In genomic region chr5:172562443-172562842, GRCh38 we compare ENCODE assay signal across 18 cellular contexts.
DNase-seq lines count a peak whose midpoint lies in the region; ATAC-seq, FAIRE-seq and TF ChIP-seq lines count a peak whose summit lies in the region.
"Had no signal": no experiment of that assay in that cellular context is flagged by ENCODE, and none has a peak within 500 bp of the region (broad histone marks: within the 10 kb centered on the region; RNA-seq: fewer than 3 reads in every experiment).

No MANE protein-coding gene starts in this region.

- no peak overlapping the region for H3T11ph ChIP-seq in H9 (ENCODE audit: low read length)

- no peak overlapping the region for H3K4me3 Mint-ChIP-seq in H9
- H3K4me3 Mint-ChIP-seq: CD4-positive, alpha-beta memory T cell; HFFc6 had no signal

- DNase-seq in A549 (ENCODE audit: low read depth in 1 of 2, low spot score in 1 of 2) (no peak), IMR-90 (no peak), H1 (ENCODE audit: low read depth in 1 of 2, low spot score in 2 of 2) (no peak), H9 (no peak)
- DNase-seq: 8988T; C1 segment of cervical spinal cord; CD4-positive, alpha-beta memory T cell; COR-L47; DMS153; DND-41; GM23248; HFFc6 had no signal

- H3K4ac ChIP-seq in IMR-90 (ENCODE audit: low read depth, low read length) (no peak overlapping the region), H1 (replicated peaks; ENCODE audit: insufficient read length, low read depth, low read length) (no peak overlapping the region), H9 (ENCODE audit: low read depth, low read length) (no peak overlapping the region)

- H3K4me2 ChIP-seq in A549 (no peak overlapping the region), IMR-90 (ENCODE audit: low read depth, low read length) (no peak overlapping the region), H1 (ENCODE audit: insufficient read depth in 1 of 2, low read depth in 2 of 2, low read length in 2 of 2) (no peak overlapping the region), H9 (ENCODE audit: insufficient read depth, insufficient read length, low read length) (no peak overlapping the region)

- no peaks in the 10 kb centered on the region for H3K79me1 ChIP-seq in IMR-90 (ENCODE audit: low read depth in 1 of 2, low read length in 2 of 2)
- H3K79me1 ChIP-seq in H1 (ENCODE audit: low read depth, low read length) = no peaks in the 10 kb centered on the region
- H3K79me1 ChIP-seq in H9 (ENCODE audit: insufficient read depth, low read depth, low read length, poor library complexity, severe bottlenecking) = no peaks in the 10 kb centered on the region

- no peak overlapping the region for H4K8ac ChIP-seq in IMR-90 (ENCODE audit: low read depth in 2 of 2, low read length in 2 of 2)
- no peak overlapping the region for H4K8ac ChIP-seq in H1 (ENCODE audit: extremely low read depth, insufficient read depth, low read length)
- H4K8ac ChIP-seq in H9 (replicated peaks; ENCODE audit: insufficient read length, low read depth, low read length) = no peak overlapping the region

- H4K91ac ChIP-seq in IMR-90 (ENCODE audit: insufficient read depth, low read depth, low read length) (no peak overlapping the region), H1 (replicated peaks; ENCODE audit: insufficient read length, low read length) (no peak overlapping the region), H9 (ENCODE audit: insufficient read length, low read depth, low read length) (no peak overlapping the region)

- TF ChIP-seq POLR2A in A549 (IDR thresholded peaks at IDR 0.05; ENCODE audit: low read length) (no peak), IMR-90 (IDR thresholded peaks at IDR 0.05; ENCODE audit: low read depth, low read length) (no peak), H1 (IDR thresholded peaks at IDR 0.05; ENCODE audit: control extremely low read depth in 1 of 2, low read depth in 2 of 2, low read length in 2 of 2) (no peak)

- no peak overlapping the region for H3K27ac Mint-ChIP-seq in H9
- H3K27ac Mint-ChIP-seq: CD4-positive, alpha-beta memory T cell; HFFc6 had no signal

- H3K36me3 ChIP-seq in IMR-90 (ENCODE audit: control insufficient read depth, insufficient read depth, low read length) = no peaks in the 10 kb centered on the region
- H3K36me3 ChIP-seq in H1 (ENCODE audit: control insufficient read depth in 2 of 4, insufficient read depth in 4 of 4, low read length in 3 of 4) = no peaks in the 10 kb centered on the region
- no peaks in the 10 kb centered on the region for H3K36me3 ChIP-seq in rectal smooth muscle tissue (ENCODE audit: control insufficient read depth, insufficient read depth, low read length)
- H3K36me3 ChIP-seq: HAP-1 had no signal

- no peak for TF ChIP-seq EP300 in A549 (IDR thresholded peaks at IDR 0.05)
- TF ChIP-seq EP300 in H1 (IDR thresholded peaks at IDR 0.05; ENCODE audit: borderline replicate concordance in 1 of 2, low read depth in 2 of 2, low read length in 2 of 2) = no peak

- H3K27me3 ChIP-seq in IMR-90 (ENCODE audit: control insufficient read depth, insufficient read depth, low read length) (peaks cover 60% of the 10 kb centered on the region), H1 (replicated peaks in 1 of 4; ENCODE audit: control insufficient read depth in 3 of 4, extremely low read depth in 1 of 4, insufficient read depth in 3 of 4, low read length in 3 of 4) (peaks cover 0 to 3% (median 0%) of the 10 kb centered on the region in 4 experiments; a peak in 1 of 7 replicates), rectal smooth muscle tissue (ENCODE audit: control insufficient read depth, insufficient read depth, low read length) (no peaks in the 10 kb centered on the region), H9 (ENCODE audit: insufficient read depth, low read length) (no peaks in the 10 kb centered on the region)

- TF ChIP-seq RAD21 in A549 (conservative IDR thresholded peaks at IDR 0.05 in 1 of 2, IDR thresholded peaks at IDR 0.05 in 1 of 2) (no peak), IMR-90 (IDR thresholded peaks at IDR 0.05; ENCODE audit: low read length) (no peak), H1 (IDR thresholded peaks at IDR 0.05 in 1 of 2, conservative IDR thresholded peaks at IDR 0.05 in 1 of 2; ENCODE audit: low read depth in 2 of 2, low read length in 2 of 2) (no peak)

- H2BK120ac ChIP-seq in IMR-90 (ENCODE audit: low read depth, low read length) = no peak overlapping the region
- no peak overlapping the region for H2BK120ac ChIP-seq in H1 (replicated peaks; ENCODE audit: low read depth, low read length)
- no peak overlapping the region for H2BK120ac ChIP-seq in H9 (ENCODE audit: low read depth, low read length, poor library complexity, severe bottlenecking)

- no peaks in the 10 kb centered on the region for H4K20me1 ChIP-seq in IMR-90 (ENCODE audit: insufficient read depth, low read length)
- no peaks in the 10 kb centered on the region for H4K20me1 ChIP-seq in H1 (replicated peaks in 1 of 2; ENCODE audit: control insufficient read depth in 1 of 2, insufficient read depth in 2 of 2, low read length in 2 of 2)
- no peaks in the 10 kb centered on the region for H4K20me1 ChIP-seq in H9 (ENCODE audit: control insufficient read depth, insufficient read depth, insufficient read length)

- H3K9ac ChIP-seq in IMR-90 (ENCODE audit: low read depth, low read length) = no peak overlapping the region
- H3K9ac ChIP-seq in H1 (replicated peaks in 1 of 4; ENCODE audit: extremely low read depth in 1 of 4, low read depth in 3 of 4, low read length in 3 of 4) = no peak overlapping the region
- H3K9ac ChIP-seq in rectal smooth muscle tissue (ENCODE audit: low read length) = no peak overlapping the region
- H3K9ac ChIP-seq in H9 (ENCODE audit: extremely low read depth, insufficient read length, low read length) = no peak overlapping the region
- H3K9ac ChIP-seq: GM23248 had no signal

- H3K27ac ChIP-seq in A549 (no peak overlapping the region), IMR-90 (ENCODE audit: insufficient read depth, low read length) (no peak overlapping the region), H1 (ENCODE audit: low read depth, low read length) (no peak overlapping the region), rectal smooth muscle tissue (ENCODE audit: low read depth, low read length) (peak overlapping the region; percentile 44), H9 (ENCODE audit: insufficient read length, low read depth, low read length) (no peak overlapping the region)
- H3K27ac ChIP-seq: GM23248 had no signal

- H3K4me1 Mint-ChIP-seq in H9 = peaks cover 7 to 25% of the 10 kb centered on the region in 2 experiments
- H3K4me1 Mint-ChIP-seq: CD4-positive, alpha-beta memory T cell had no signal

- no peak overlapping the region for H2BK5ac ChIP-seq in IMR-90 (ENCODE audit: low read depth, low read length, poor library complexity, severe bottlenecking)
- no peak overlapping the region for H2BK5ac ChIP-seq in H1 (ENCODE audit: low read depth, low read length)
- H2BK5ac ChIP-seq in H9 (ENCODE audit: insufficient read length, low read length) = no peak overlapping the region

- dilution Hi-C loops in IMR-90 (cut with HindIII; ENCODE audit: low sequenced_read_pairs, unreplicated experiment) = no loop called here

- H3K36me3 Mint-ChIP-seq in H9 (ENCODE audit: insufficient read depth in 1 of 3, low read depth in 3 of 3) = no peaks in the 10 kb centered on the region
- H3K36me3 Mint-ChIP-seq: CD4-positive, alpha-beta memory T cell had no signal

- H2BK20ac ChIP-seq in IMR-90 (ENCODE audit: low read depth, low read length) = no peak overlapping the region
- no peak overlapping the region for H2BK20ac ChIP-seq in H1 (ENCODE audit: low read length)
- no peak overlapping the region for H2BK20ac ChIP-seq in H9 (ENCODE audit: low read depth, low read length, poor library complexity, severe bottlenecking)

- H2BK12ac ChIP-seq in H1 (ENCODE audit: low read depth, low read length) (no peak overlapping the region), H9 (ENCODE audit: insufficient read length, low read depth, low read length) (no peak overlapping the region)

- H4K5ac ChIP-seq in IMR-90 (ENCODE audit: low read depth, low read length) (no peak overlapping the region), H1 (ENCODE audit: insufficient read length, low read depth, low read length) (no peak overlapping the region), H9 (ENCODE audit: insufficient read length, low read depth, low read length) (no peak overlapping the region)

- peak; percentile 18 for FAIRE-seq in A549 (lab: Jason Lieb, UNC)
- FAIRE-seq in H1 (lab: Jason Lieb, UNC) = no peak
- FAIRE-seq: G401.6, GM12892 had no signal

- WGBS in A549 (ENCODE audit: missing lambda C conversion rate) = 59% methylated on average over 8 of the region's 8 CpGs
- 58% methylated on average over 6 of the region's 8 CpGs; no CpG with 5 or more reads in 1 of the 2 experiments for WGBS in IMR-90 (ENCODE audit: extremely low coverage in 2 of 2, insufficient read length in 1 of 2), 2 experiments
- WGBS in H1 (ENCODE audit: extremely low coverage in 1 of 2, insufficient coverage in 1 of 2, insufficient read length in 1 of 2, insufficient replicate concordance in 2 of 2, low coverage in 1 of 2, low lambda C conversion rate in 2 of 2, missing lambda C conversion rate in 1 of 2), 2 experiments = 92% methylated on average over 8 of the region's 8 CpGs; no CpG with 5 or more reads in 1 of the 2 experiments
- WGBS in H9 (ENCODE audit: extremely low coverage, insufficient read length, low lambda C conversion rate) = no CpG with 5 or more reads among the region's 8 CpGs

- H2AFZ ChIP-seq in IMR-90 (replicated peaks; ENCODE audit: low read length, poor library complexity) (no peak overlapping the region), H1 (ENCODE audit: low read length) (no peak overlapping the region), H9 (ENCODE audit: low read length) (no peak overlapping the region)
- H2AFZ ChIP-seq: GM23248 had no signal

- H3K9me3 ChIP-seq in A549 = no peaks in the 10 kb centered on the region
- peaks cover 3% of the 10 kb centered on the region; the same call in 1 of the 2 replicates for H3K9me3 ChIP-seq in IMR-90 (ENCODE audit: control insufficient read depth, insufficient read depth, low read length)
- H3K9me3 ChIP-seq in H1 (ENCODE audit: insufficient read depth in 2 of 2, low read depth in 1 of 2, low read length in 1 of 2) = no peaks in the 10 kb centered on the region
- no peaks in the 10 kb centered on the region for H3K9me3 ChIP-seq in H9 (ENCODE audit: control insufficient read depth, low read depth, low read length)
- H3K9me3 ChIP-seq: HAP-1 had no signal

- intact Hi-C loops in IMR-90 (cut with micrococcal nuclease) = no loop called here

- H3K4me1 ChIP-seq in A549 (no peaks in the 10 kb centered on the region), IMR-90 (ENCODE audit: control insufficient read depth, insufficient read depth, low read length) (peaks cover 6% of the 10 kb centered on the region; the same call in 1 of the 2 replicates), H1 (replicated peaks in 1 of 4; ENCODE audit: control insufficient read depth in 3 of 4, insufficient read depth in 4 of 4, low read length in 3 of 4) (peaks cover 0 to 4% (median 0%) of the 10 kb centered on the region in 4 experiments; a peak in 1 of 7 replicates), rectal smooth muscle tissue (ENCODE audit: control insufficient read depth, insufficient read depth, low read length) (peaks cover 30% of the 10 kb centered on the region), H9 (ENCODE audit: insufficient read depth, low read length) (no peaks in the 10 kb centered on the region)
- H3K4me1 ChIP-seq: HAP-1 had no signal

- no peaks in the 10 kb centered on the region; the same call in 1 of the 2 replicates for H3K9me1 ChIP-seq in IMR-90 (ENCODE audit: insufficient read depth, low read length)

- peaks cover 15% of the 10 kb centered on the region for H3K27me3 Mint-ChIP-seq in H9 (ENCODE audit: low read depth)

- in situ Hi-C loops in IMR-90 (cut with MboI; ENCODE audit: low sequenced_read_pairs) = no loop called here

- H2AK5ac ChIP-seq in IMR-90 (ENCODE audit: low read depth, low read length) (no peak overlapping the region), H1 (ENCODE audit: low read depth, low read length) (no peak overlapping the region), H9 (ENCODE audit: insufficient read length, low read length) (no peak overlapping the region)

- H3K23ac ChIP-seq in IMR-90 (ENCODE audit: low read depth, low read length) (no peak overlapping the region), H1 (ENCODE audit: insufficient read length) (no peak overlapping the region), H9 (ENCODE audit: insufficient read length, low read depth, low read length) (no peak overlapping the region)

- no peak overlapping the region for H2BK15ac ChIP-seq in IMR-90 (ENCODE audit: low read depth, low read length)
- H2BK15ac ChIP-seq in H1 (ENCODE audit: low read length) = 0 out of 2 replicates have a peak overlapping the region, but pooled peaks have one; percentile 25
- no peak overlapping the region for H2BK15ac ChIP-seq in H9 (ENCODE audit: low read depth, low read length)

- H3K56ac ChIP-seq in IMR-90 (ENCODE audit: extremely low read depth, insufficient read depth, low read length) (no peak overlapping the region), H1 (replicated peaks; ENCODE audit: insufficient read length, low read depth, low read length) (no peak overlapping the region), H9 (ENCODE audit: insufficient read length, low read depth, low read length) (no peak overlapping the region)

- H3K9me3 Mint-ChIP-seq in H9 = no peaks in the 10 kb centered on the region
- H3K9me3 Mint-ChIP-seq: HFFc6 had no signal

- no peak for ATAC-seq in A549
- no peak for ATAC-seq in IMR-90 (ENCODE audit: low read depth)
- ATAC-seq in HG03175 (IDR thresholded peaks at IDR 0.05; ENCODE audit: unreplicated experiment) = no peak
- ATAC-seq in HG03457 (IDR thresholded peaks at IDR 0.05; ENCODE audit: unreplicated experiment) = no peak

- CTCF ChIA-PET in A549 (lab: Yijun Ruan, JAX) (interaction anchor here (0.9 kb wide), 1 partner anchor 9 kb away, joined by 3 read pairs; no protein-coding TSS in a partner anchor), IMR-90 (lab: Yijun Ruan, JAX) (no interaction called here), H1 (lab: Charles Lee; ENCODE audit: partially characterized antibody) (interaction anchor here (1.0 to 1.1 kb wide), 2 partner anchors 17 to 83 kb away, joined by 3 read pairs; no protein-coding TSS in a partner anchor)

- TF ChIP-seq CTCF in A549 (IDR thresholded peaks at IDR 0.05) (no peak), IMR-90 (conservative IDR thresholded peaks at IDR 0.05; ENCODE audit: low read depth, low read length) (no peak), H1 (IDR thresholded peaks at IDR 0.05; ENCODE audit: control extremely low read depth in 1 of 3, insufficient read depth in 1 of 3, low read depth in 1 of 3, low read length in 3 of 3) (no peak), H9 (conservative IDR thresholded peaks at IDR 0.05) (no peak)

- H3K14ac ChIP-seq in IMR-90 (replicated peaks; ENCODE audit: low read depth, low read length) (no peak overlapping the region), H1 (ENCODE audit: insufficient read length) (no peak overlapping the region), H9 (ENCODE audit: insufficient read depth, low read length) (no peak overlapping the region)

- no TSS peak for BruUV-seq in IMR-90 (replicated peaks; lab: Mats Ljungman, UMichigan)

- POLR2A ChIA-PET in A549 (lab: Yijun Ruan, JAX) (no interaction called here), IMR-90 (lab: Charles Lee; ENCODE audit: unreplicated experiment) (no interaction called here), H1 (lab: Charles Lee; ENCODE audit: partially characterized antibody) (no interaction called here)

- H3K4me3 ChIP-seq in A549 (no peak overlapping the region), IMR-90 (ENCODE audit: insufficient read depth, low read depth, low read length) (no peak overlapping the region), H1 (ENCODE audit: extremely low read depth in 1 of 4, insufficient read depth in 2 of 4, low read depth in 3 of 4, low read length in 4 of 4) (no peak overlapping the region), rectal smooth muscle tissue (ENCODE audit: low read length) (no peak overlapping the region)
- H3K4me3 ChIP-seq: GM23248, HAP-1 had no signal

- H3K18ac ChIP-seq in IMR-90 (ENCODE audit: low read depth, low read length) (no peak overlapping the region), H1 (ENCODE audit: extremely low read depth, low read length) (no peak overlapping the region), H9 (ENCODE audit: insufficient read length, low read depth, low read length) (no peak overlapping the region)

- peaks cover 2% of the 10 kb centered on the region; the same call in 1 of the 2 replicates for H3K23me2 ChIP-seq in H1 (ENCODE audit: low read depth, low read length)
- H3K23me2 ChIP-seq in H9 (ENCODE audit: insufficient read length, low read depth, low read length, poor library complexity, severe bottlenecking) = no peaks in the 10 kb centered on the region

- no peak overlapping the region for H2AK9ac ChIP-seq in IMR-90 (replicated peaks; ENCODE audit: low read depth, low read length, poor library complexity)

- H3K79me2 ChIP-seq in H1 (ENCODE audit: control insufficient read depth in 1 of 2, insufficient read depth in 2 of 2, low read length in 2 of 2) (no peaks in the 10 kb centered on the region), H9 (ENCODE audit: insufficient read depth, low read length) (no peaks in the 10 kb centered on the region)

Comparison
In these comparisons a context has a peak if more than half of its experiments do, and no peak if none do; other contexts are left out.
1. Of the 18 proteins assayed by ChIP-seq in both H1 and A549: peak only in H1: none; only in A549: MAFK; in both: none; in neither: 17.